8 cellular contexts compared by ENCODE assay signal in the genomic region with DNA sequence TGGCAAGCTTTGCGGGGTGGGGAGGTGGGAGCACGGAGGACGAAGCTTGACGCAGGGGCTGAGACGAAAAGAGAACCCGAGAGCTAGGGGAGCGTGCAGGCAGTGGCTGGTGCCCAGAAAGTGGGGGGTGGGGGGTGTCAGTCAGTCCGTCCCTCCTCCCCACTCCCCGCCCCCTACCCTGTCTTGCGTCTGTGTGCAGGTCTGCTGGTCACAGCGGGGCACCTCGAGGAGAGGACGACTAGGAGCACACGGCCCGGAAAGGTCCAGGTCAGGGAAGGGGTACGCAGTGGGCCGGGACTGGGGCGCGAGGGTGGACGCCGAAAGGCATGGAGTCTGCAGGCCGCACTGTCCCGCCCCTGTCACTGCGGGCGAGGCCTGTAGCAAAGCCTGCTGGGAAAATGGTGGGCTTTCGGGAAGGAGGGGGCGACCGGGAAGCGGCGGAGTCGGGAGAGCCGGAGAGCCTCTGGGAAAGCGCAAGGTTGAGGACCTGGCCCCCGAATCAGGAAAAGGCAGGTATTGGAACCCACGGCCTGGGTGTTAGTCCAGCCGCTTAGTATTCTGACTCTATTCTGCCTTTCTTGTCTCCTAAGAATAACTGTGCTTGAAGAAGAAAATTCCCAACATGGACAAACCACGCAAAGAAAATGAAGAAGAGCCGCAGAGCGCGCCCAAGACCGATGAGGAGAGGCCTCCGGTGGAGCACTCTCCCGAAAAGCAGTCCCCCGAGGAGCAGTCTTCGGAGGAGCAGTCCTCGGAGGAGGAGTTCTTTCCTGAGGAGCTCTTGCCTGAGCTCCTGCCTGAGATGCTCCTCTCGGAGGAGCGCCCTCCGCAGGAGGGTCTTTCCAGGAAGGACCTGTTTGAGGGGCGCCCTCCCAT. TPM values are rescaled to one million over a fixed set of nuclear protein-coding genes. Genes with fewer than 3 reads are reported as not detected.
A peak's percentile ranks its signal among the peaks of the same experiment; 100 is the strongest.
DNase-seq lines count a peak whose midpoint lies in the region; ATAC-seq and TF ChIP-seq lines count a peak whose summit lies in the region.

No MANE protein-coding gene starts in this region.

- H3K4me1 ChIP-seq in OCI-LY1 (ENCODE audit: insufficient read depth, low read length, severe bottlenecking) (no peaks in the 10 kb centered on the region), adipocyte (ENCODE audit: control insufficient read depth, insufficient read depth, low read length) (peaks cover 13% of the 10 kb centered on the region), cardiac muscle cell (ENCODE audit: low read depth) (peaks cover 10% of the 10 kb centered on the region)

- POLR2A ChIA-PET in AG04449 (lab: Yijun Ruan, JAX) = interaction anchor here (0.6 to 1.3 kb wide), 5 partner anchors 11 to 56 kb away, joined by 3 to 5 read pairs (median 3); no protein-coding TSS in a partner anchor

- H3K27me3 ChIP-seq in OCI-LY1 (ENCODE audit: insufficient read depth, low read length) = no peaks in the 10 kb centered on the region
- H3K27me3 ChIP-seq in adipocyte (replicated peaks; ENCODE audit: control insufficient read depth, insufficient read depth, low read length) = peaks cover 3% of the 10 kb centered on the region
- H3K27me3 ChIP-seq in cardiac muscle cell = no peaks in the 10 kb centered on the region

- no peaks in the 10 kb centered on the region for H4K20me1 ChIP-seq in OCI-LY1 (ENCODE audit: insufficient read depth, low read length)

- TF ChIP-seq CTCF in AG04449 (IDR thresholded peaks at IDR 0.05; ENCODE audit: insufficient read depth, low read length, missing control alignments) (peak; percentile 76), OCI-LY1 (IDR thresholded peaks at IDR 0.05; ENCODE audit: low read length) (no peak), cardiac muscle cell (IDR thresholded peaks at IDR 0.05; ENCODE audit: low read depth, low read length) (peak; percentile 60), omental fat pad (IDR thresholded peaks at IDR 0.05) (no peak)

- H3F3A ChIP-seq in OCI-LY1 (ENCODE audit: insufficient read depth, low read length) = no peaks in the 10 kb centered on the region

- no peak overlapping the region for H2AFZ ChIP-seq in OCI-LY1 (ENCODE audit: low read length)

- H3K9me2 ChIP-seq in OCI-LY1 (ENCODE audit: low read depth, low read length) = no peaks in the 10 kb centered on the region

- CTCF ChIA-PET in AG04449 (lab: Yijun Ruan, JAX) = interaction anchor here (0.7 to 2.6 kb wide), 18 partner anchors 10 to 102 kb away, joined by 3 to 23 read pairs (median 6); no protein-coding TSS in a partner anchor

- ATAC-seq in GM18867 (IDR thresholded peaks at IDR 0.05; ENCODE audit: unreplicated experiment) (peak; percentile 38), HG03571 (IDR thresholded peaks at IDR 0.05; ENCODE audit: unreplicated experiment) (peak; percentile 38), omental fat pad (ENCODE audit: low FRiP score) (peak; percentile 84), HG02884 (IDR thresholded peaks at IDR 0.05; ENCODE audit: unreplicated experiment) (no peak)

- peak overlapping the region; percentile 51 for H3K4me2 ChIP-seq in OCI-LY1 (ENCODE audit: low read length)

- H3K79me2 ChIP-seq in OCI-LY1 (ENCODE audit: insufficient read depth, low read length) = no peaks in the 10 kb centered on the region

- DNase-seq in AG04449 (ENCODE audit: low read depth, low spot score) (no peak), adipocyte (ENCODE audit: low read depth) (peak; percentile 69), cardiac muscle cell (ENCODE audit: low read depth in 1 of 2, low spot score in 1 of 2) (peak; percentile 74 to 88), omental fat pad (ENCODE audit: low spot score) (no peak)

- H3K36me3 ChIP-seq in OCI-LY1 (ENCODE audit: insufficient read depth, low read length) = no peaks in the 10 kb centered on the region
- H3K36me3 ChIP-seq in adipocyte (ENCODE audit: control insufficient read depth, insufficient read depth, low read length, severe bottlenecking) = no peaks in the 10 kb centered on the region
- H3K36me3 ChIP-seq in cardiac muscle cell = no peaks in the 10 kb centered on the region

- no peak overlapping the region for H3K27ac ChIP-seq in OCI-LY1 (ENCODE audit: low read depth, low read length, poor library complexity, severe bottlenecking)
- peak overlapping the region; percentile 89 for H3K27ac ChIP-seq in cardiac muscle cell

- H3K4me3 ChIP-seq in AG04449 (ENCODE audit: low read depth, low read length) = peak overlapping the region; percentile 68
- H3K4me3 ChIP-seq in OCI-LY1 (ENCODE audit: low read depth, low read length, poor library complexity, severe bottlenecking) = peak overlapping the region; percentile 49
- H3K4me3 ChIP-seq in adipocyte (ENCODE audit: low read length) = peak overlapping the region; percentile 88
- peak overlapping the region; percentile 73 for H3K4me3 ChIP-seq in cardiac muscle cell

- H3K9ac ChIP-seq in OCI-LY1 (ENCODE audit: low read length) = peak overlapping the region; percentile 20; the same call in 1 of the 2 replicates
- H3K9ac ChIP-seq in adipocyte (ENCODE audit: low read length) = peak overlapping the region; percentile 91

- H3K9me3 ChIP-seq in OCI-LY1 (ENCODE audit: low read length) = no peaks in the 10 kb centered on the region
- no peaks in the 10 kb centered on the region for H3K9me3 ChIP-seq in adipocyte (ENCODE audit: control insufficient read depth, low read length)
- no peaks in the 10 kb centered on the region for H3K9me3 ChIP-seq in cardiac muscle cell (ENCODE audit: low read depth)

RNA-seq across cellular contexts. Expression of gene TCEAL1, which starts 0.8 kb away (rescaled TPM):
- total RNA-seq in cardiac muscle cell (93.8 and 121 TPM in 2 replicates), omental fat pad (10 to 100 TPM; 32.8 to 70.3 (median 51.7) TPM)
- polyA plus RNA-seq in cardiac muscle cell = 51.5 and 66.3 TPM in 2 replicates

RNA-seq across cellular contexts. Expression of gene TCEAL3, which starts 21.8 kb away (rescaled TPM):
- 11.8 and 23.0 TPM in 2 replicates for total RNA-seq in cardiac muscle cell
- 16.5 and 20.0 TPM in 2 replicates for polyA plus RNA-seq in cardiac muscle cell
- 10 to 100 TPM; 23.9 to 41.7 (median 31.2) TPM for total RNA-seq in omental fat pad

RNA-seq across cellular contexts. Expression of gene TCEAL4, which starts 44.2 kb away (rescaled TPM):
- total RNA-seq in cardiac muscle cell = 65.9 and 77.6 TPM in 2 replicates
- polyA plus RNA-seq in cardiac muscle cell = 106 and 127 TPM in 2 replicates
- 100 to 1,000 TPM in 3 of 4 donors, 10 to 100 TPM in 1; 90.0 to 221 (median 107) TPM for total RNA-seq in omental fat pad

RNA-seq across cellular contexts. Expression of gene MORF4L2, which starts 57.0 kb away (rescaled TPM):
- total RNA-seq in cardiac muscle cell = 796 and 838 TPM in 2 replicates
- 629 and 674 TPM in 2 replicates for polyA plus RNA-seq in cardiac muscle cell
- 100 to 1,000 TPM; 173 to 373 (median 272) TPM for total RNA-seq in omental fat pad

Comparison
In these comparisons a context has a peak if more than half of its experiments do, and no peak if none do; other contexts are left out.
1. DNase-seq: peak in adipocyte (single experiment) and cardiac muscle cell (2 of 2); none in AG04449 (single experiment) and omental fat pad (single experiment).
2. CTCF ChIP-seq: peak in AG04449 (single experiment) and cardiac muscle cell (single experiment); none in OCI-LY1 (single experiment) and omental fat pad (0 of 3).
3. Peak in every context shown above with its lines, with median percentiles within 50 percentile points of each other: H3K4me3 ChIP-seq.